23 cellular contexts compared by ENCODE assay signal in the genomic region with DNA sequence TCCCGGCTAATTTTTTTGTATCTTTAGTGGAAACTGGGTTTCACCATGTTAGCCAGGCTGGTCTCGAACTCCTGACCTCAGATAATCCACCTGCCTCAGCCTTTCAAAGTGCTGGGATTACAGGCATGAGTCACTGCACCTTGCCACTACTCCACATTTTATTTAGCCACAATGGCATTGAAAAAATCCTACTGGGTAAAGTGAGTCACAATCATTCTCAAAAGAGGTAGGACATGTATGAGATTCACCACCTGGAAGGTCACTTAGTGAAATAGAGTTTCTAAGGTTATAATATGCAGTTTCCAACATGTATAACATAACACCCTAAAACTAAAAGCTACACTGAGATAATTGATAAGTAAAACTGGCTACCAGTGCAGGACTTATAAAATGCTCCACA.
DNase-seq lines count a peak whose midpoint lies in the region; ATAC-seq and TF ChIP-seq lines count a peak whose summit lies in the region.
"Had no signal": no experiment of that assay in that cellular context is flagged by ENCODE, and none has a peak within 500 bp of the region (broad histone marks: within the 10 kb centered on the region; RNA-seq: fewer than 3 reads in every experiment).

No MANE protein-coding gene starts in this region.

- H3K27ac ChIP-seq in PC-3 (ENCODE audit: low read length) = peak overlapping the region; percentile 68
- peak overlapping the region in 3 of 4 donors; percentile 23 to 75 (median 64) for H3K27ac ChIP-seq in esophagus squamous epithelium
- H3K27ac ChIP-seq in CD8-positive, alpha-beta T cell (ENCODE audit: low read depth, low read length) = no peak overlapping the region
- H3K27ac ChIP-seq: C4-2B, Peyer's patch, SK-N-MC had no signal

- H3K27ac Mint-ChIP-seq in CD8-positive, alpha-beta T cell = no peak overlapping the region
- H3K27ac Mint-ChIP-seq: B cell; CD8-positive, alpha-beta memory T cell had no signal

- CTCF ChIA-PET in PC-3 (lab: Charles Lee) = no interaction called here
- CTCF ChIA-PET in CD8-positive, alpha-beta T cell (lab: Charles Lee) = no interaction called here

- DNase-seq in HT-29 (ENCODE audit: low spot score) (peak; percentile 32), PC-3 (no peak), esophagus squamous epithelium (lab: John Stamatoyannopoulos, UW) (no peak), mesenteric fat pad (ENCODE audit: low spot score) (no peak)
- DNase-seq in stimulated activated naive CD4-positive, alpha-beta T cell treated with Interleukin-2 at 50 U/mL for 16 hours (lab: John Stamatoyannopoulos, UW) = no peak
- no peak for DNase-seq in activated effector memory CD4-positive, alpha-beta T cell treated with anti-CD3 and anti-CD28 coated beads, Interleukin-2, amount 50 U/mL, for 16 hours
- DNase-seq in CD8-positive, alpha-beta T cell = no peak
- DNase-seq: CD8-positive, alpha-beta memory T cell; KBM-7; NCI-H1092; NCI-H1417 treated with DMSO at 0.1 percent for 48 hours; NCI-H1694 treated with DMSO at 0.1 percent for 48 hours; NCI-H2081; NCI-H2171; NCI-H226; NCI-H510A; NCI-H69; Peyer's patch; SHP77 treated with DMSO at 0.1 percent for 48 hours; SW 1271 had no signal

- H3K9me3 ChIP-seq in PC-3 (ENCODE audit: low read length) (no peaks in the 10 kb centered on the region), esophagus squamous epithelium (no peaks in the 10 kb centered on the region)
- no peaks in the 10 kb centered on the region for H3K9me3 ChIP-seq in CD8-positive, alpha-beta T cell (ENCODE audit: low read length)
- H3K9me3 ChIP-seq: Peyer's patch had no signal

- 0 out of 2 replicates have a peak, but pooled peaks cover 3% of the 10 kb centered on the region for H3K9me2 ChIP-seq in PC-3 (replicated peaks; ENCODE audit: low read length)

- ATAC-seq in PC-3 = no peak
- no peak for ATAC-seq in CD8-positive, alpha-beta T cell

- WGBS in esophagus squamous epithelium, 2 donors = 56 to 57% methylated on average over 1 to 2 of the region's 2 CpGs

- H3K9me3 Mint-ChIP-seq in CD8-positive, alpha-beta T cell = no peaks in the 10 kb centered on the region

- no peak for TF ChIP-seq CTCF in PC-3 (conservative IDR thresholded peaks at IDR 0.05; ENCODE audit: low read depth, low read length)
- TF ChIP-seq CTCF in esophagus squamous epithelium (IDR thresholded peaks at IDR 0.05) = no peak
- TF ChIP-seq CTCF in CD8-positive, alpha-beta T cell (IDR thresholded peaks at IDR 0.05) = no peak

- H3K27me3 ChIP-seq in PC-3 (ENCODE audit: low read length) (no peaks in the 10 kb centered on the region), esophagus squamous epithelium (no peaks in the 10 kb centered on the region)
- H3K27me3 ChIP-seq in CD8-positive, alpha-beta T cell (ENCODE audit: insufficient read depth, low read length) = no peaks in the 10 kb centered on the region
- H3K27me3 ChIP-seq: Peyer's patch had no signal

- H3K79me2 ChIP-seq in PC-3 (ENCODE audit: low read length) = no peaks in the 10 kb centered on the region

- no peak overlapping the region for H3K4me3 Mint-ChIP-seq in CD8-positive, alpha-beta T cell
- H3K4me3 Mint-ChIP-seq: B cell; CD8-positive, alpha-beta memory T cell had no signal

- no TSS peak for BruUV-seq in PC-3 (replicated peaks; lab: Mats Ljungman, UMichigan)

- no peak overlapping the region for H3K4me2 ChIP-seq in PC-3 (ENCODE audit: low read length)

- no peaks in the 10 kb centered on the region for H3F3A ChIP-seq in PC-3 (ENCODE audit: low read length, unreplicated experiment)

- no peaks in the 10 kb centered on the region for H3K36me3 Mint-ChIP-seq in CD8-positive, alpha-beta T cell
- H3K36me3 Mint-ChIP-seq: CD8-positive, alpha-beta memory T cell had no signal

- H3K27me3 Mint-ChIP-seq in CD8-positive, alpha-beta T cell (ENCODE audit: low read depth) = peaks cover 5% of the 10 kb centered on the region

- intact Hi-C loops in PC-3 (cut with micrococcal nuclease) = no loop called here
- intact Hi-C loops in esophagus squamous epithelium (cut with DNase I) = no loop called here
- intact Hi-C loops in CD8-positive, alpha-beta T cell (cut with DNase I, micrococcal nuclease) = no loop called here

- H3K4me3 ChIP-seq in PC-3 (ENCODE audit: low read length) = no peak overlapping the region
- no peak overlapping the region for H3K4me3 ChIP-seq in esophagus squamous epithelium
- no peak overlapping the region for H3K4me3 ChIP-seq in CD8-positive, alpha-beta T cell (ENCODE audit: low read depth, low read length)
- H3K4me3 ChIP-seq: Peyer's patch, SK-N-MC had no signal

- no peak for TF ChIP-seq POLR2A in esophagus squamous epithelium (IDR thresholded peaks at IDR 0.05)

- POLR2A ChIA-PET in PC-3 (lab: Charles Lee; ENCODE audit: unreplicated experiment) = no interaction called here
- POLR2A ChIA-PET in CD8-positive, alpha-beta T cell (lab: Charles Lee) = no interaction called here

- peaks cover 16% of the 10 kb centered on the region for H3K4me1 Mint-ChIP-seq in CD8-positive, alpha-beta T cell (ENCODE audit: low read depth)
- H3K4me1 Mint-ChIP-seq: B cell had no signal

- H2AFZ ChIP-seq in PC-3 (ENCODE audit: low read length) = no peak overlapping the region

- no peaks in the 10 kb centered on the region for H4K20me1 ChIP-seq in PC-3 (ENCODE audit: low read length)

- H3K9ac ChIP-seq in PC-3 (ENCODE audit: low read length) = no peak overlapping the region

- H3K4me1 ChIP-seq in PC-3 (ENCODE audit: insufficient read depth, low read length) (peaks cover 48% of the 10 kb centered on the region), esophagus squamous epithelium (peaks cover 3 to 51% (median 15%) of the 10 kb centered on the region in 3 donors)
- H3K4me1 ChIP-seq in CD8-positive, alpha-beta T cell (ENCODE audit: insufficient read depth, low read length) = peaks cover 23% of the 10 kb centered on the region
- H3K4me1 ChIP-seq: Peyer's patch had no signal

- no peaks in the 10 kb centered on the region for H3K36me3 ChIP-seq in PC-3 (ENCODE audit: low read depth, low read length)
- no peaks in the 10 kb centered on the region for H3K36me3 ChIP-seq in esophagus squamous epithelium
- no peaks in the 10 kb centered on the region for H3K36me3 ChIP-seq in CD8-positive, alpha-beta T cell (ENCODE audit: insufficient read depth, low read length)
- H3K36me3 ChIP-seq: Peyer's patch had no signal
